ENCODE assay signal across 30 cellular contexts in genomic region chr11:94000641-94001040, GRCh38. TPM values are rescaled to one million over a fixed set of nuclear protein-coding genes. Genes with fewer than 3 reads are reported as not detected.
"Had no signal": no experiment of that assay in that cellular context is flagged by ENCODE, and none has a peak within 500 bp of the region (broad histone marks: within the 10 kb centered on the region; RNA-seq: fewer than 3 reads in every experiment).

No MANE protein-coding gene starts in this region.

- H3K27ac ChIP-seq: brain microvascular endothelial cell, Peyer's patch, RWPE1, SJCRH30 had no signal

- H3K4me1 ChIP-seq: Peyer's patch, SJCRH30 had no signal

- H3K4me3 ChIP-seq: K562, Peyer's patch, SJCRH30 had no signal

- H3K36me3 ChIP-seq: brain microvascular endothelial cell, Peyer's patch, SJCRH30 had no signal

- H3K27me3 ChIP-seq: brain microvascular endothelial cell, Peyer's patch, SJCRH30 had no signal

- H3K9me3 ChIP-seq: Peyer's patch, SJCRH30 had no signal

- ATAC-seq: activated CD8-positive, alpha-beta memory T cell treated with anti-CD3 and anti-CD28 coated beads, Interleukin-2, amount 10 ng/mL, durations not matched to agents 7 days and 5 days; activated naive CD4-positive, alpha-beta T cell treated with anti-CD3 and anti-CD28 coated beads, Interleukin-2, amount 50 U/mL, for 72 hours; activated naive CD8-positive, alpha-beta T cell treated with anti-CD3 and anti-CD28 coated beads, Interleukin-2, amount 50 U/mL, for 24 hours; activated T-cell treated with anti-CD3 and anti-CD28 coated beads, Interleukin-2, amount 50 U/mL, for 4 hours; K562; SK-N-SH treated with all-trans-retinoic acid at 6 μM for 48 hours had no signal

- DNase-seq: activated B cell treated with CpG ODN at 0.5 μM for 24 hours; activated CD4-positive, alpha-beta T cell treated with anti-CD3 and anti-CD28 coated beads for 1 hour; activated CD4-positive, alpha-beta T cell treated with anti-CD3 and anti-CD28 coated beads, Interleukin-2, amount 10 ng/mL, durations not matched to agents 24 days and 14 days; activated CD4-positive, alpha-beta T cell treated with anti-CD3 and anti-CD28 coated beads, Interleukin-2, amount 50 U/mL, for 48 hours; activated CD8-positive, alpha-beta memory T cell treated with anti-CD3 and anti-CD28 coated beads, Interleukin-2, amount 10 ng/mL, durations not matched to agents 7 days and 5 days; activated effector memory CD4-positive, alpha-beta T cell treated with anti-CD3 and anti-CD28 coated beads, Interleukin-2, amount 50 U/mL, for 16 hours; activated naive CD4-positive, alpha-beta T cell treated with Interleukin-2 at 50 U/mL for 16 hours; activated naive CD8-positive, alpha-beta T cell treated with anti-CD3 and anti-CD28 coated beads, Interleukin-2, amount 50 U/mL, for 24 hours; activated T-cell treated with anti-CD3 and anti-CD28 coated beads, Interleukin-2, amount 50 U/mL, for 4 hours; amygdala; brain microvascular endothelial cell; Karpas-422; NCI-H1105 treated with DMSO at 0.1 percent for 48 hours; NCI-H1436 treated with DMSO at 0.1 percent for 48 hours; NCI-H187; NCI-H2081; NCI-H510A treated with DMSO at 0.1 percent for 48 hours; NCI-H69; NK-92 treated with Interleukin-12 subunit alpha and Interleukin-12 subunit beta, amount 100 ng/mL, for 24 hours; OCI-M1; Peyer's patch; Right ventricle myocardium superior; SJCRH30; SW 1271 had no signal

RNA-seq across cellular contexts. Expression of gene HEPHL1, which starts 20.5 kb away (rescaled TPM):
- total RNA-seq: activated B cell treated with CpG ODN at 0.5 μM for 24 hours; activated CD4-positive, alpha-beta T cell treated with anti-CD3 and anti-CD28 coated beads, Interleukin-2, amount 10 ng/mL, durations not matched to agents 24 days and 14 days; activated CD8-positive, alpha-beta memory T cell treated with anti-CD3 and anti-CD28 coated beads, Interleukin-2, amount 10 ng/mL, durations not matched to agents 7 days and 5 days; activated naive CD4-positive, alpha-beta T cell treated with anti-CD3 and anti-CD28 coated beads, Interleukin-2, amount 50 U/mL, for 72 hours; activated T-cell treated with anti-CD3 and anti-CD28 coated beads, Interleukin-2, amount 50 U/mL, for 4 hours; cardiac septum; K562; Peyer's patch; Right ventricle myocardium superior; SJCRH30; T-helper 1 cell treated with Interleukin-12 subunit alpha and Interleukin-12 subunit beta and Interleukin-4 antibody, amounts not matched to agents 30 ng/mL and 1 ng/mL, for 36 hours had no signal
